In the genomic region with DNA sequence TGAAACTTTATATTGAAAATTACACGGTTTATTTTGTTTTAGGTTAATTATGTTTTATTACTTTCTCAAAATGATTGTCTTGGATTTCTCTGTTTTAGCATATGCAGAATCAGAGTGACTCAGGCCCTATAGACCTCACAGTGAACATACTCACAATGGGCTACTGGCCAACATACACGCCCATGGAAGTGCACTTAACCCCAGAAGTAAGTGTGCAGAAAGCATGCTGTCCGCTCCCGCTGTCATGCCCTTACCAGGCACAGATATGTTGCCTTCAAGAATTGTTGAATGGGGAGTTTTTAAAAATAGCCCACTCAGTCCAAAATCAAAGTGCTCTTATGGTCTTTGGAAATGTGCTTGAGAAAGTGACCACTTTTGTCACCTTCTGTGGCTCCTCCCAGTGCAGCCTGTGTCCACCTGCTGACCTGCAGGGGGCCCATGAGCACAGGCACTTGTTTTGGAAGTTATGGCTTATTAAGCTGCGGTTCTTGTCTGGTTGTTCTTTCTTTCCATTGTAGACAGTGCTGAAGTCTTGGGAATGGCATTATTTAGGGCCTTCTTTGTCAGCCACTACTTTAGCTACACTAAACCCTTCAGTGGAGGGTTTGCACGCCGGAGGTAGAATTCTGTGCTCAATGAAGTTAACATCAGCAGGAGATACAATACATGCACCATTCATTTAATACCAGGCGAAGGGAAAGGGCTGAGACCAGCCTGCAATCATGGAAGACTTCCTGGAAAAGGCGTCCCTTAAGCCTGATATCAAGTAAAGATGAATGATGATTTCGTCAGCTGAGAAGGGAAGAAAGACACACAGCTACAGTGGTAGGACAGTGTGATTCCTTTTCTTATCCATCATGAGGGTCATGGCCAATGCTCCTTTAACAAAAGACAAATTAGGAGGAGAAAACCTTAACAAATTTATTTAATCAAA, we compare ENCODE assay signal across 13 cellular contexts. TPM values are rescaled to one million over a fixed set of nuclear protein-coding genes. Genes with fewer than 3 reads are reported as not detected.
DNase-seq lines count a peak whose midpoint lies in the region; ATAC-seq and TF ChIP-seq lines count a peak whose summit lies in the region.
"Had no signal": no experiment of that assay in that cellular context is flagged by ENCODE, and none has a peak within 500 bp of the region (broad histone marks: within the 10 kb centered on the region; RNA-seq: fewer than 3 reads in every experiment).

No MANE protein-coding gene starts in this region.

- H3K4me2 ChIP-seq in hepatocyte: no peak overlapping the region

- H2AFZ ChIP-seq in hepatocyte: no peak overlapping the region

- no peaks in the 10 kb centered on the region for H3K9me3 ChIP-seq in hepatocyte (ENCODE audit: low read depth)

- DNase-seq in DMS79 (lab: John Stamatoyannopoulos, UW): peak; percentile 8
- DNase-seq in DMS79 treated with DMSO at 0.1 percent for 48 hours (lab: John Stamatoyannopoulos, UW): no peak
- DNase-seq in hepatocyte (ENCODE audit: low spot score): peak; percentile 22
- DNase-seq in type B pancreatic cell (ENCODE audit: extremely low spot score, unreplicated experiment): no peak
- DNase-seq in retina: no peak
- DNase-seq: NCI-H2029 treated with DMSO at 0.1 percent for 48 hours, RPMI8226 had no signal

- ATAC-seq in GM18867 (IDR thresholded peaks at IDR 0.05; ENCODE audit: unreplicated experiment): no peak
- ATAC-seq in stimulated activated memory B cell treated with anti-CD40 and anti-IgM and Interleukin-4, amounts not matched to agents 10 μg/mL and 1 μg/mL and 100 μg/mL, for 72 hours: no peak
- ATAC-seq: WTC11 had no signal

- H3K4me3 ChIP-seq in hepatocyte: no peak overlapping the region
- H3K4me3 ChIP-seq: coronary artery had no signal

- no peaks in the 10 kb centered on the region for H3K27me3 ChIP-seq in hepatocyte

- no peaks in the 10 kb centered on the region for H3K36me3 ChIP-seq in hepatocyte (replicated peaks; ENCODE audit: insufficient read depth, low read depth)

- no peaks in the 10 kb centered on the region for H3K9me3 Mint-ChIP-seq in type B pancreatic cell
- no peaks in the 10 kb centered on the region for H3K9me3 Mint-ChIP-seq in stimulated activated memory B cell treated with anti-CD40 and anti-IgM and Interleukin-4, amounts not matched to agents 10 μg/mL and 1 μg/mL and 100 μg/mL, for 72 hours
- H3K9me3 Mint-ChIP-seq: activated T-helper 1 cell treated with anti-CD3 and anti-CD28 coated beads, Interleukin-12 subunit alpha, Interleukin-12 subunit beta, Interleukin-2, Interleukin-4 antibody, amounts not matched to agents 30 ng/mL and 10 ng/mL and 1 ng/mL, durations not matched to agents 14 hours and 24 hours and 36 hours; WTC11 had no signal

- no peaks in the 10 kb centered on the region for H3K27me3 Mint-ChIP-seq in type B pancreatic cell
- H3K27me3 Mint-ChIP-seq in stimulated activated memory B cell treated with anti-CD40 and anti-IgM and Interleukin-4, amounts not matched to agents 10 μg/mL and 1 μg/mL and 100 μg/mL, for 72 hours: no peaks in the 10 kb centered on the region

- H3K4me1 ChIP-seq in hepatocyte (ENCODE audit: insufficient read depth): no peaks in the 10 kb centered on the region

- no peaks in the 10 kb centered on the region for H3K9me2 ChIP-seq in hepatocyte (replicated peaks; ENCODE audit: insufficient read depth)

- 78% methylated on average over 10 of the region's 10 CpGs for WGBS in hepatocyte (ENCODE audit: low lambda C conversion rate, missing lambda C conversion rate)

- H3K36me3 Mint-ChIP-seq in type B pancreatic cell: peaks cover 15% of the 10 kb centered on the region
- H3K36me3 Mint-ChIP-seq in stimulated activated memory B cell treated with anti-CD40 and anti-IgM and Interleukin-4, amounts not matched to agents 10 μg/mL and 1 μg/mL and 100 μg/mL, for 72 hours: peaks cover 80% of the 10 kb centered on the region

- no peak overlapping the region for H3K27ac Mint-ChIP-seq in type B pancreatic cell
- H3K27ac Mint-ChIP-seq in stimulated activated memory B cell treated with anti-CD40 and anti-IgM and Interleukin-4, amounts not matched to agents 10 μg/mL and 1 μg/mL and 100 μg/mL, for 72 hours: no peak overlapping the region
- H3K27ac Mint-ChIP-seq: activated T-helper 1 cell treated with anti-CD3 and anti-CD28 coated beads, Interleukin-12 subunit alpha, Interleukin-12 subunit beta, Interleukin-2, Interleukin-4 antibody, amounts not matched to agents 30 ng/mL and 10 ng/mL and 1 ng/mL, durations not matched to agents 14 hours and 24 hours and 36 hours had no signal

- no peaks in the 10 kb centered on the region for H3K79me2 ChIP-seq in hepatocyte

- TF ChIP-seq CTCF in VCaP (conservative IDR thresholded peaks at IDR 0.05) (0 out of 2 replicates have a peak, but pooled peaks have one; percentile 9), hepatocyte (IDR thresholded peaks at IDR 0.05; ENCODE audit: poor library complexity) (peak; percentile 32), type B pancreatic cell (conservative IDR thresholded peaks at IDR 0.05) (peak; percentile 56)

- H3K4me1 Mint-ChIP-seq in type B pancreatic cell (ENCODE audit: unreplicated experiment): no peaks in the 10 kb centered on the region
- H3K4me1 Mint-ChIP-seq in stimulated activated memory B cell treated with anti-CD40 and anti-IgM and Interleukin-4, amounts not matched to agents 10 μg/mL and 1 μg/mL and 100 μg/mL, for 72 hours: no peaks in the 10 kb centered on the region

- no peak overlapping the region for H3K27ac ChIP-seq in VCaP
- H3K27ac ChIP-seq in hepatocyte: no peak overlapping the region
- H3K27ac ChIP-seq: coronary artery had no signal

- no peak overlapping the region for H3K4me3 Mint-ChIP-seq in type B pancreatic cell
- no peak overlapping the region for H3K4me3 Mint-ChIP-seq in stimulated activated memory B cell treated with anti-CD40 and anti-IgM and Interleukin-4, amounts not matched to agents 10 μg/mL and 1 μg/mL and 100 μg/mL, for 72 hours
- H3K4me3 Mint-ChIP-seq: activated T-helper 1 cell treated with anti-CD3 and anti-CD28 coated beads, Interleukin-12 subunit alpha, Interleukin-12 subunit beta, Interleukin-2, Interleukin-4 antibody, amounts not matched to agents 30 ng/mL and 10 ng/mL and 1 ng/mL, durations not matched to agents 14 hours and 24 hours and 36 hours; WTC11 had no signal

- no peaks in the 10 kb centered on the region for H4K20me1 ChIP-seq in hepatocyte (ENCODE audit: insufficient read depth, poor library complexity, severe bottlenecking)

RNA-seq across cellular contexts. Expression of a gene that starts 36.7 kb away (rescaled TPM):
- total RNA-seq in hepatocyte (75.8 and 85.3 TPM in 2 replicates), type B pancreatic cell (ENCODE audit: low replicate concordance) (64.6 and 69.9 TPM in 2 replicates)
- 51.0 and 52.2 TPM in 2 replicates for polyA plus RNA-seq in hepatocyte

RNA-seq across cellular contexts. Expression of a gene that starts 37.7 kb away (rescaled TPM):
- total RNA-seq in hepatocyte (55.4 and 64.9 TPM in 2 replicates), type B pancreatic cell (ENCODE audit: low replicate concordance) (46.3 and 59.7 TPM in 2 replicates)
- polyA plus RNA-seq in hepatocyte: 42.3 and 47.5 TPM in 2 replicates

RNA-seq across cellular contexts. Expression of a gene that starts 50.9 kb away (rescaled TPM):
- total RNA-seq in hepatocyte: 156 and 190 TPM in 2 replicates
- polyA plus RNA-seq in hepatocyte: 230 and 233 TPM in 2 replicates
- 152 and 312 TPM in 2 replicates for total RNA-seq in type B pancreatic cell (ENCODE audit: low replicate concordance)

Comparison
In these comparisons a context has a peak if more than half of its experiments do, and no peak if none do; other contexts are left out.
1. DNase-seq: peak in DMS79 (single experiment) and hepatocyte (single experiment); none in DMS79 treated with DMSO at 0.1 percent for 48 hours (single experiment), type B pancreatic cell (single experiment) and retina (single experiment).
2. Peak in every context shown above with its lines, with median percentiles within 50 percentile points of each other: CTCF ChIP-seq.